ENCODE assay signal across 8 cellular contexts in the genomic region with DNA sequence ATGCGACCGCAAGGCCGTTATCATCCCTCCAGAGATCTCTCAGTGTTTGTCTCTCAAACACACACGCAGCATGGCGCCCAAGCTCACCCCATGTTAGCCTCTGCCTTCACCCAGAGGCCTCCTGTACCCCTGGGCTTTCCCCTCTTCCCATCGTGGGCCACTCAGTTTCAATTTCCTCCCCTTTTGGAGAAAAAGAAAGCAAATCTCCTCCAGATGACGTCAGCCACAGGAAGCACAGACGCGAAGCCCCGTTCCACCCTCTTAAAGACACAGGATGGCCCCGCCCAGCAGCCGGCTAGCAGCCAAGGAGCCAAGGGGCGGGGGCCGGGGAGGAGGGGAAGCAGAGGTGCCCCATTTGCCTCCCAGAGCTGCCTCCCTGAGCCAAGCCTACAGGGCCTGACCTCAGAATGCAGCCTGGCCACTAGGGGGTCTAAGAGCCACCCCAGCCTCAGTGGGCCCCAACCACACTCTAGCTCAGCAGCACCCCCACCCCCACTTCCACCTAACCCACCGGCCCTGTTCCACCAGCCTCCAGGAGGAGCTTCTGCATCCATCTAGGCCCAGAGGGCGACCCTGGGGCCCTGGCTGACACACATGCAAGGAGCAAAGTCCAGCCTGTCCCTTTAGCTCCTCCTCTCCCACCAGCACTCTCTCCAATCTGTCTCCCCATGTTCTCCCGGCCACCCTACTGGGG. TPM values are rescaled to one million over a fixed set of nuclear protein-coding genes. Genes with fewer than 3 reads are reported as not detected.
A peak's percentile ranks its signal among the peaks of the same experiment; 100 is the strongest.
DNase-seq lines count a peak whose midpoint lies in the region; ATAC-seq and TF ChIP-seq lines count a peak whose summit lies in the region.

No MANE protein-coding gene starts in this region.

- H3K27me3 ChIP-seq in upper lobe of left lung = no peaks in the 10 kb centered on the region

- H3K4me3 ChIP-seq in GM12864 (ENCODE audit: low read depth, low read length) (peak overlapping the region; percentile 81), upper lobe of left lung (peak overlapping the region; percentile 72 to 85 (median 76))

- peak; percentile 52 for TF ChIP-seq CTCF in GM12864 (IDR thresholded peaks at IDR 0.05; ENCODE audit: low read depth, low read length, missing control alignments)
- TF ChIP-seq CTCF in upper lobe of left lung (IDR thresholded peaks at IDR 0.05) = peak; percentile 38 to 70 (median 58)

- no peaks in the 10 kb centered on the region for H3K9me3 ChIP-seq in upper lobe of left lung

- peaks cover 0 to 30% (median 21%) of the 10 kb centered on the region in 4 donors for H3K36me3 ChIP-seq in upper lobe of left lung

- DNase-seq in GM12864 (ENCODE audit: low read depth) = peak; percentile 93
- peak; percentile 94 for DNase-seq in NAMALWA (ENCODE audit: low spot score)
- DNase-seq in SW480 (ENCODE audit: low spot score) = peak; percentile 85
- peak; percentile 95 for DNase-seq in left cardiac atrium
- DNase-seq in posterior cingulate gyrus = peak; percentile 67 to 97 (median 80)
- DNase-seq in upper lobe of left lung = peak; percentile 96 to 97

- peaks cover 45 to 56% (median 48%) of the 10 kb centered on the region in 4 donors for H3K4me1 ChIP-seq in upper lobe of left lung

- 0 to 6% (median 3%) methylated on average over 16 to 17 of the region's 17 CpGs for WGBS in adipose tissue, 3 donors
- WGBS in upper lobe of left lung, 2 donors = 5 to 6% methylated on average over 16 to 17 of the region's 17 CpGs

- intact Hi-C loops in left cardiac atrium (cut with DNase I) = no loop called here
- intact Hi-C loops in posterior cingulate gyrus (cut with DNase I) = no loop called here

- H3K27ac ChIP-seq in adipose tissue (ENCODE audit: low read depth, low read length) (peak overlapping the region; percentile 68), upper lobe of left lung (peak overlapping the region; percentile 97 to 99 (median 98))

- TF ChIP-seq POLR2A in upper lobe of left lung (IDR thresholded peaks at IDR 0.05) = peak in 3 of 4 donors; percentile 61 to 85 (median 74)

- TF ChIP-seq EP300 in upper lobe of left lung (IDR thresholded peaks at IDR 0.05) = peak in 1 of 4 donors; percentile 15

- peak; percentile 80 for ATAC-seq in HG02571 (IDR thresholded peaks at IDR 0.05; ENCODE audit: unreplicated experiment)
- peak; percentile 94 for ATAC-seq in left cardiac atrium
- ATAC-seq in upper lobe of left lung (ENCODE audit: low FRiP score in 2 of 2) = peak; percentile 93 to 95

RNA-seq across cellular contexts. Expression of gene ATRIP, which starts 26.5 kb away (rescaled TPM):
- 1 to 10 TPM; 3.4 to 4.0 (median 3.9) TPM for polyA plus RNA-seq in adipose tissue
- total RNA-seq in left cardiac atrium = 1 to 10 TPM; 3.9 to 5.7 TPM
- 10 to 100 TPM in 1 of 6 donors, 1 to 10 TPM in 5; 5.1 to 10.5 (median 6.5) TPM for total RNA-seq in upper lobe of left lung

RNA-seq across cellular contexts. Expression of gene SHISA5, which starts 30.9 kb away (rescaled TPM):
- polyA plus RNA-seq in adipose tissue = 100 to 1,000 TPM in 2 of 3 donors, 10 to 100 TPM in 1; 49.8 to 116 (median 111) TPM
- 100 to 1,000 TPM in 1 of 2 donors, 10 to 100 TPM in 1; 73.3 to 108 TPM for total RNA-seq in left cardiac atrium
- total RNA-seq in upper lobe of left lung = 100 to 1,000 TPM in 4 of 6 donors, 10 to 100 TPM in 2; 67.1 to 228 (median 148) TPM

RNA-seq across cellular contexts. Expression of gene TMA7, which starts 33.0 kb away (rescaled TPM):
- polyA plus RNA-seq in adipose tissue = 100 to 1,000 TPM; 180 to 622 (median 308) TPM
- total RNA-seq in left cardiac atrium (100 to 1,000 TPM; 190 to 238 TPM), upper lobe of left lung (100 to 1,000 TPM; 115 to 282 (median 163) TPM)

RNA-seq across cellular contexts. Expression of gene CCDC51, which starts 33.2 kb away (rescaled TPM):
- polyA plus RNA-seq in adipose tissue = 10 to 100 TPM in 2 of 3 donors, 1 to 10 TPM in 1; 5.5 to 14.1 (median 11.6) TPM
- total RNA-seq in left cardiac atrium (10 to 100 TPM in 1 of 2 donors, 1 to 10 TPM in 1; 7.0 to 10.9 TPM), upper lobe of left lung (10 to 100 TPM in 5 of 6 donors, 1 to 10 TPM in 1; 6.3 to 18.2 (median 13.2) TPM)

RNA-seq across cellular contexts. Expression of gene PLXNB1, which starts 43.2 kb away (rescaled TPM):
- 10 to 100 TPM; 31.2 to 51.0 (median 35.4) TPM for polyA plus RNA-seq in adipose tissue
- 10 to 100 TPM; 43.3 to 55.0 TPM for total RNA-seq in left cardiac atrium
- total RNA-seq in upper lobe of left lung = 100 to 1,000 TPM in 4 of 6 donors, 10 to 100 TPM in 2; 91.2 to 588 (median 123) TPM

Comparison
In these comparisons a context has a peak if more than half of its experiments do, and no peak if none do; other contexts are left out.
1. Peak in every context shown above with its lines: DNase-seq, ATAC-seq, H3K4me3 ChIP-seq and H3K27ac ChIP-seq.